27 cellular contexts compared by ENCODE assay signal in genomic region chr7:106026101-106026500, GRCh38.
"Had no signal": no experiment of that assay in that cellular context is flagged by ENCODE, and none has a peak within 500 bp of the region (broad histone marks: within the 10 kb centered on the region; RNA-seq: fewer than 3 reads in every experiment).

No MANE protein-coding gene starts in this region.

- H3K27me3 ChIP-seq: neural progenitor cell, ovary, right lobe of liver, sigmoid colon, suprapubic skin, testis, tibial artery, transverse colon, upper lobe of right lung, uterus had no signal

- DNase-seq: natural killer cell; occipital lobe; ovary; posterior cingulate gyrus; psoas muscle; right cardiac atrium; right lobe of liver; sigmoid colon; small intestine; stimulated activated CD4-positive, alpha-beta T cell treated with anti-CD3 and anti-CD28 coated beads, Interleukin-15, amount 100 ng/mL, for 24 hours; stimulated activated CD4-positive, alpha-beta T cell treated with anti-CD3 and anti-CD28 coated beads, Interleukin-2, amount 100 ng/mL, for 24 hours; stimulated activated CD4-positive, alpha-beta T cell treated with anti-CD3 and anti-CD28 coated beads, Interleukin-2, amount 100 ng/mL, for 48 hours; stimulated activated CD4-positive, alpha-beta T cell treated with anti-CD3 and anti-CD28 coated beads, Interleukin-4, amount 100 ng/mL, for 24 hours; stimulated activated CD8-positive, alpha-beta memory T cell treated with anti-CD3 and anti-CD28 coated beads, Interleukin-4, amount 100 ng/mL, for 48 hours; stimulated activated naive CD4-positive, alpha-beta T cell; stimulated activated naive CD8-positive, alpha-beta T cell treated with anti-CD3 and anti-CD28 coated beads, Interleukin-15, amount 100 ng/mL, for 72 hours; stimulated activated naive CD8-positive, alpha-beta T cell treated with anti-CD3 and anti-CD28 coated beads, Interleukin-15, Interleukin-2, amounts not matched to agents 100 U/mL and 50 U/mL, for 24 hours; substantia nigra; testis; tibial artery; transverse colon; upper lobe of right lung; uterus had no signal

- ATAC-seq: natural killer cell; psoas muscle; right cardiac atrium; right lobe of liver; stimulated activated memory B cell treated with anti-CD40 and anti-IgM and Interleukin-4, amounts not matched to agents 10 μg/mL and 1 μg/mL and 100 μg/mL, for 72 hours; stimulated activated naive CD8-positive, alpha-beta T cell treated with anti-CD3 and anti-CD28 coated beads, Interleukin-15, amount 100 ng/mL, for 72 hours; stimulated activated naive CD8-positive, alpha-beta T cell treated with anti-CD3 and anti-CD28 coated beads, Interleukin-15, Interleukin-2, amounts not matched to agents 100 U/mL and 50 U/mL, for 24 hours; upper lobe of right lung had no signal

- H2AFZ ChIP-seq: neural progenitor cell, parathyroid adenoma had no signal

- H3K4me3 ChIP-seq: neural progenitor cell, ovary, psoas muscle, right lobe of liver, sigmoid colon, suprapubic skin, testis, tibial artery, transverse colon, upper lobe of right lung, uterus had no signal

- H3K4me1 ChIP-seq: right lobe of liver, suprapubic skin, testis, transverse colon, upper lobe of right lung, uterus had no signal

- H3K9me3 ChIP-seq: ovary, psoas muscle, right lobe of liver, sigmoid colon, suprapubic skin, testis, tibial artery, transverse colon, upper lobe of right lung, uterus had no signal

- FAIRE-seq: small intestine had no signal

- H3K9ac ChIP-seq: neural progenitor cell, parathyroid adenoma had no signal

- H3K27ac ChIP-seq: neural progenitor cell, ovary, parathyroid adenoma, psoas muscle, right lobe of liver, sigmoid colon, suprapubic skin, testis, tibial artery, transverse colon, upper lobe of right lung, uterus had no signal

- H3K36me3 ChIP-seq: neural progenitor cell, ovary, right lobe of liver, sigmoid colon, suprapubic skin, tibial artery, transverse colon, upper lobe of right lung, uterus had no signal

- H3K4me2 ChIP-seq: neural progenitor cell had no signal

- H3K79me2 ChIP-seq: parathyroid adenoma had no signal
